16 cellular contexts compared by ENCODE assay signal in genomic region chr6:91198588-91199255, GRCh38.
A peak's percentile ranks its signal among the peaks of the same experiment; 100 is the strongest.
DNase-seq lines count a peak whose midpoint lies in the region; ATAC-seq, FAIRE-seq and TF ChIP-seq lines count a peak whose summit lies in the region.
"Had no signal": no experiment of that assay in that cellular context is flagged by ENCODE, and none has a peak within 500 bp of the region (broad histone marks: within the 10 kb centered on the region; RNA-seq: fewer than 3 reads in every experiment).

No MANE protein-coding gene starts in this region.

- no peaks in the 10 kb centered on the region for H3K36me3 Mint-ChIP-seq in astrocyte (ENCODE audit: low read depth, unreplicated experiment)
- H3K36me3 Mint-ChIP-seq: CD4-positive, alpha-beta memory T cell had no signal

- H3K4me1 ChIP-seq in A673 (ENCODE audit: insufficient read depth, low read length, poor library complexity, severe bottlenecking) (no peaks in the 10 kb centered on the region), astrocyte (ENCODE audit: insufficient read depth, low read length) (no peaks in the 10 kb centered on the region), mesenchymal stem cell (ENCODE audit: control insufficient read depth, insufficient read depth, low read depth, low read length) (no peaks in the 10 kb centered on the region)

- no peaks in the 10 kb centered on the region for H3K9me3 Mint-ChIP-seq in astrocyte (ENCODE audit: unreplicated experiment)

- no peak overlapping the region for H2AK5ac ChIP-seq in mesenchymal stem cell (ENCODE audit: low read length, severe bottlenecking)

- H4K20me1 ChIP-seq in astrocyte (ENCODE audit: insufficient read depth, low read length): no peaks in the 10 kb centered on the region

- H3K9ac ChIP-seq in astrocyte (ENCODE audit: low read length): no peak overlapping the region
- H3K9ac ChIP-seq in mesenchymal stem cell (ENCODE audit: low read length): no peak overlapping the region

- no TSS peak for BruUV-seq in A673 (replicated peaks; lab: Mats Ljungman, UMichigan)

- no peak overlapping the region for H4K8ac ChIP-seq in mesenchymal stem cell (ENCODE audit: low read length)

- H2BK12ac ChIP-seq in mesenchymal stem cell (ENCODE audit: low read length in 2 of 2): no peak overlapping the region

- no peak overlapping the region for H2BK15ac ChIP-seq in mesenchymal stem cell (ENCODE audit: low read depth, poor library complexity, severe bottlenecking)

- H3K4me2 ChIP-seq in astrocyte (ENCODE audit: low read length) (no peak overlapping the region), mesenchymal stem cell (ENCODE audit: low read length, poor library complexity, severe bottlenecking) (no peak overlapping the region)

- no peak overlapping the region for H2BK120ac ChIP-seq in mesenchymal stem cell (ENCODE audit: low read depth, low read length)

- no peaks in the 10 kb centered on the region for H3K4me1 Mint-ChIP-seq in astrocyte (ENCODE audit: low read depth, unreplicated experiment)
- H3K4me1 Mint-ChIP-seq: B cell; CD4-positive, alpha-beta memory T cell had no signal

- no peak for TF ChIP-seq CTCF in A673 (conservative IDR thresholded peaks at IDR 0.05; ENCODE audit: low read depth, low read length)
- no peak for TF ChIP-seq CTCF in astrocyte (IDR thresholded peaks at IDR 0.05; ENCODE audit: insufficient read depth, low read depth, low read length)
- no peak for TF ChIP-seq CTCF in GM10248 (IDR thresholded peaks at IDR 0.05; ENCODE audit: control extremely low read depth, extremely low read depth, low read depth, missing control alignments)

- intact Hi-C loops in A673 (cut with micrococcal nuclease; ENCODE audit: unreplicated experiment): no loop called here

- no peak overlapping the region for H3K4ac ChIP-seq in mesenchymal stem cell (ENCODE audit: low read depth in 1 of 2, low read length in 2 of 2)

- H3K4me3 ChIP-seq in A673 (ENCODE audit: low read depth, low read length, poor library complexity, severe bottlenecking) (no peak overlapping the region), astrocyte (ENCODE audit: insufficient read depth, low read depth, low read length) (no peak overlapping the region), mesenchymal stem cell (ENCODE audit: insufficient read depth in 1 of 2, low read depth in 1 of 2, low read length in 2 of 2) (no peak overlapping the region)

- H2AFZ ChIP-seq in astrocyte (ENCODE audit: low read depth, low read length) (peak overlapping the region; percentile 13), mesenchymal stem cell (ENCODE audit: low read depth, low read length) (peak overlapping the region; percentile 53)

- FAIRE-seq in astrocyte (lab: Jason Lieb, UNC) (no peak), urothelium cell line (lab: Jason Lieb, UNC) (no peak)

- no peaks in the 10 kb centered on the region for H3K9me3 ChIP-seq in A673 (ENCODE audit: low read depth, low read length, poor library complexity, severe bottlenecking)
- H3K9me3 ChIP-seq in astrocyte (ENCODE audit: insufficient read depth, low read depth, low read length): no peaks in the 10 kb centered on the region
- H3K9me3 ChIP-seq in mesenchymal stem cell (ENCODE audit: control insufficient read depth, low read length): no peaks in the 10 kb centered on the region

- H3K14ac ChIP-seq in mesenchymal stem cell (ENCODE audit: low read length in 2 of 2): no peak overlapping the region

- no peak overlapping the region for H4K91ac ChIP-seq in mesenchymal stem cell (ENCODE audit: low read length)

- H2BK5ac ChIP-seq in mesenchymal stem cell (ENCODE audit: low read depth, low read length, poor library complexity, severe bottlenecking): no peak overlapping the region

- ATAC-seq in HG03520 (IDR thresholded peaks at IDR 0.05; ENCODE audit: unreplicated experiment) (peak; percentile 66), esophagus mucosa (no peak)

- no peaks in the 10 kb centered on the region for H3K27me3 Mint-ChIP-seq in astrocyte (ENCODE audit: low read depth, unreplicated experiment)
- H3K27me3 Mint-ChIP-seq: B cell; CD4-positive, alpha-beta memory T cell had no signal

- H3K23ac ChIP-seq in mesenchymal stem cell (ENCODE audit: low read length in 2 of 2): no peak overlapping the region

- peak overlapping the region in 1 of 2 experiments; percentile 38 for H3K18ac ChIP-seq in mesenchymal stem cell (ENCODE audit: low read depth in 1 of 2, low read length in 2 of 2)

- H3K27me3 ChIP-seq in A673 (replicated peaks; ENCODE audit: insufficient read depth, low read depth, low read length, poor library complexity): no peaks in the 10 kb centered on the region
- no peaks in the 10 kb centered on the region for H3K27me3 ChIP-seq in astrocyte (ENCODE audit: insufficient read depth, low read length)
- H3K27me3 ChIP-seq in mesenchymal stem cell (ENCODE audit: control insufficient read depth in 1 of 2, insufficient read depth in 1 of 2, low read length in 2 of 2): no peaks in the 10 kb centered on the region

- POLR2A ChIA-PET in A673 (lab: Charles Lee; ENCODE audit: low non-redundant PET): no interaction called here
- POLR2A ChIA-PET in GM10248 (lab: Yijun Ruan, JAX): no interaction called here

- H3K79me2 ChIP-seq in astrocyte (ENCODE audit: insufficient read depth, low read length): no peaks in the 10 kb centered on the region

- H3K79me1 ChIP-seq in mesenchymal stem cell (replicated peaks; ENCODE audit: low read length, poor library complexity, severe bottlenecking): no peaks in the 10 kb centered on the region

- WGBS in mesenchymal stem cell: 92% methylated on average over 1 of the region's 4 CpGs

- no peak overlapping the region for H3K27ac ChIP-seq in A673 (ENCODE audit: low read depth, low read length, poor library complexity, severe bottlenecking)
- H3K27ac ChIP-seq in astrocyte (ENCODE audit: low read depth, low read length): no peak overlapping the region
- H3K27ac ChIP-seq in mesenchymal stem cell (ENCODE audit: low read length, poor library complexity, severe bottlenecking): no peak overlapping the region

- CTCF ChIA-PET in A673 (lab: Charles Lee): no interaction called here
- CTCF ChIA-PET in GM10248 (lab: Yijun Ruan, JAX): interaction anchor here (0.8 to 0.9 kb wide), 2 partner anchors 11 to 23 kb away, joined by 3 read pairs; no protein-coding TSS in a partner anchor

- H3K36me3 ChIP-seq in A673 (ENCODE audit: insufficient read depth, low read length, poor library complexity, severe bottlenecking) (no peaks in the 10 kb centered on the region), astrocyte (ENCODE audit: insufficient read depth, low read length) (no peaks in the 10 kb centered on the region), mesenchymal stem cell (ENCODE audit: control insufficient read depth in 1 of 2, insufficient read depth in 2 of 2, low read depth in 1 of 2, low read length in 2 of 2) (no peaks in the 10 kb centered on the region)

- H3K4me3 Mint-ChIP-seq in astrocyte (ENCODE audit: unreplicated experiment): no peak overlapping the region
- H3K4me3 Mint-ChIP-seq: B cell; CD4-positive, alpha-beta memory T cell had no signal

- H3K27ac Mint-ChIP-seq in astrocyte (ENCODE audit: unreplicated experiment): no peak overlapping the region
- H3K27ac Mint-ChIP-seq: B cell; CD4-positive, alpha-beta memory T cell had no signal

- DNase-seq in A673 (ENCODE audit: low spot score) (peak; percentile 46), astrocyte (ENCODE audit: low read depth) (peak; percentile 2), mesenchymal stem cell (peak; percentile 12), GM10248 (ENCODE audit: extremely low spot score) (no peak), urothelium cell line (ENCODE audit: low spot score) (no peak), globus pallidus (ENCODE audit: low spot score) (no peak)
- DNase-seq: CD4-positive, alpha-beta memory T cell; DND-41; GDM1; Karpas-422; NCI-H2029 treated with DMSO at 0.1 percent for 48 hours; NCI-H2227 treated with DMSO at 0.1 percent for 48 hours; NCI-H526 treated with DMSO at 0.1 percent for 48 hours had no signal

Comparison
In these comparisons a context has a peak if more than half of its experiments do, and no peak if none do; other contexts are left out.
1. DNase-seq: peak in A673 (single experiment), astrocyte (single experiment) and mesenchymal stem cell (single experiment); none in GM10248 (single experiment), urothelium cell line (single experiment) and globus pallidus (single experiment).